ENCODE assay signal across 1 cellular context in the genomic region with DNA sequence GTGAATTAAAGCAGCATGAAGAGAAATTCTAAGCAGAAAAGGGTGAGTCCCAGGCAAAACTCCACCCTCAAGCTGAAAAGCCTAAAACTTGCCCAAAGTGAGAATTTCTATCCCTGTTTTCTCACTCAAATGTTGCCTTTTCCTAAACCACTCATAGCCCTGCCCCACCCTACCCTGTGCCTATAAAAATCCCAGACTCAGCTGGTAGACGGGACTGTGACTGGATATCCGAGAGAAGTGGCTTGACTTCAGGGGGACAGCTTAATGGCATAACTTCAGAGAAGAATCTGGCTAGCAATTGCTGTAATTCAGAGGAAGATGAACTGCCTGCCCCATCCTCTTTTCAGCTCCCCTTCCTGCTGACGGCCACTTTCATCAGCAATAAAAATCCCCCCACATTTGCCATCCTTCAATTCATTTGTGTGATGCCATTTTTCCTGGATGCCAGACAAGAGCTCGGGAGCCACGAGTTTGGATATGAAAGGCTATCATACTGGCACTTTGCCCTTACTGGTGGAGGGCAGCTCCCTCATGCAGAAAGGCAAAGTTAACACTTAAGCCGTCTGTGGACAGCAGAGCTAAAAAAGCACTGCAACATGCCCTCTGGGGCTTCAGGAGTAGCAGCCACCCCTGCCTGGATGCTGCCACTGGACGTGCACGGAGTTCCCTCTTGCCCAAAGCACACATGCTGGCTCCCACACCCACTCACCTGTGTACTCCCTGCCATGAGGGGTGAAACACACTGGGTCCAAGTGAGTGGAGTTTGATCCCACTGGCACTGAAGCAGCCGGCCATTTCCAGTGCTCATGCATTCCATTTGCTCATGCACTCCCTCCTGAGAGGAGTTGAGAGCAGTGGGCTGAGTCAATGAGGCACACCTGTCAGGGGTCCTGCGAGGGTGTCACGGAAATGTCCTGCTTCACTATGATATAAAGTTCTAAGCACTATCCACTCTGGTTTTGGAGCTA.
TF ChIP-seq lines count a peak whose summit lies in the region.

No MANE protein-coding gene starts in this region.

TF ChIP-seq in GM23338, 12 proteins besides CTCF, POLR2A, EP300 and RAD21 (continued from another document):
- TF ChIP-seq, protein P1, sequence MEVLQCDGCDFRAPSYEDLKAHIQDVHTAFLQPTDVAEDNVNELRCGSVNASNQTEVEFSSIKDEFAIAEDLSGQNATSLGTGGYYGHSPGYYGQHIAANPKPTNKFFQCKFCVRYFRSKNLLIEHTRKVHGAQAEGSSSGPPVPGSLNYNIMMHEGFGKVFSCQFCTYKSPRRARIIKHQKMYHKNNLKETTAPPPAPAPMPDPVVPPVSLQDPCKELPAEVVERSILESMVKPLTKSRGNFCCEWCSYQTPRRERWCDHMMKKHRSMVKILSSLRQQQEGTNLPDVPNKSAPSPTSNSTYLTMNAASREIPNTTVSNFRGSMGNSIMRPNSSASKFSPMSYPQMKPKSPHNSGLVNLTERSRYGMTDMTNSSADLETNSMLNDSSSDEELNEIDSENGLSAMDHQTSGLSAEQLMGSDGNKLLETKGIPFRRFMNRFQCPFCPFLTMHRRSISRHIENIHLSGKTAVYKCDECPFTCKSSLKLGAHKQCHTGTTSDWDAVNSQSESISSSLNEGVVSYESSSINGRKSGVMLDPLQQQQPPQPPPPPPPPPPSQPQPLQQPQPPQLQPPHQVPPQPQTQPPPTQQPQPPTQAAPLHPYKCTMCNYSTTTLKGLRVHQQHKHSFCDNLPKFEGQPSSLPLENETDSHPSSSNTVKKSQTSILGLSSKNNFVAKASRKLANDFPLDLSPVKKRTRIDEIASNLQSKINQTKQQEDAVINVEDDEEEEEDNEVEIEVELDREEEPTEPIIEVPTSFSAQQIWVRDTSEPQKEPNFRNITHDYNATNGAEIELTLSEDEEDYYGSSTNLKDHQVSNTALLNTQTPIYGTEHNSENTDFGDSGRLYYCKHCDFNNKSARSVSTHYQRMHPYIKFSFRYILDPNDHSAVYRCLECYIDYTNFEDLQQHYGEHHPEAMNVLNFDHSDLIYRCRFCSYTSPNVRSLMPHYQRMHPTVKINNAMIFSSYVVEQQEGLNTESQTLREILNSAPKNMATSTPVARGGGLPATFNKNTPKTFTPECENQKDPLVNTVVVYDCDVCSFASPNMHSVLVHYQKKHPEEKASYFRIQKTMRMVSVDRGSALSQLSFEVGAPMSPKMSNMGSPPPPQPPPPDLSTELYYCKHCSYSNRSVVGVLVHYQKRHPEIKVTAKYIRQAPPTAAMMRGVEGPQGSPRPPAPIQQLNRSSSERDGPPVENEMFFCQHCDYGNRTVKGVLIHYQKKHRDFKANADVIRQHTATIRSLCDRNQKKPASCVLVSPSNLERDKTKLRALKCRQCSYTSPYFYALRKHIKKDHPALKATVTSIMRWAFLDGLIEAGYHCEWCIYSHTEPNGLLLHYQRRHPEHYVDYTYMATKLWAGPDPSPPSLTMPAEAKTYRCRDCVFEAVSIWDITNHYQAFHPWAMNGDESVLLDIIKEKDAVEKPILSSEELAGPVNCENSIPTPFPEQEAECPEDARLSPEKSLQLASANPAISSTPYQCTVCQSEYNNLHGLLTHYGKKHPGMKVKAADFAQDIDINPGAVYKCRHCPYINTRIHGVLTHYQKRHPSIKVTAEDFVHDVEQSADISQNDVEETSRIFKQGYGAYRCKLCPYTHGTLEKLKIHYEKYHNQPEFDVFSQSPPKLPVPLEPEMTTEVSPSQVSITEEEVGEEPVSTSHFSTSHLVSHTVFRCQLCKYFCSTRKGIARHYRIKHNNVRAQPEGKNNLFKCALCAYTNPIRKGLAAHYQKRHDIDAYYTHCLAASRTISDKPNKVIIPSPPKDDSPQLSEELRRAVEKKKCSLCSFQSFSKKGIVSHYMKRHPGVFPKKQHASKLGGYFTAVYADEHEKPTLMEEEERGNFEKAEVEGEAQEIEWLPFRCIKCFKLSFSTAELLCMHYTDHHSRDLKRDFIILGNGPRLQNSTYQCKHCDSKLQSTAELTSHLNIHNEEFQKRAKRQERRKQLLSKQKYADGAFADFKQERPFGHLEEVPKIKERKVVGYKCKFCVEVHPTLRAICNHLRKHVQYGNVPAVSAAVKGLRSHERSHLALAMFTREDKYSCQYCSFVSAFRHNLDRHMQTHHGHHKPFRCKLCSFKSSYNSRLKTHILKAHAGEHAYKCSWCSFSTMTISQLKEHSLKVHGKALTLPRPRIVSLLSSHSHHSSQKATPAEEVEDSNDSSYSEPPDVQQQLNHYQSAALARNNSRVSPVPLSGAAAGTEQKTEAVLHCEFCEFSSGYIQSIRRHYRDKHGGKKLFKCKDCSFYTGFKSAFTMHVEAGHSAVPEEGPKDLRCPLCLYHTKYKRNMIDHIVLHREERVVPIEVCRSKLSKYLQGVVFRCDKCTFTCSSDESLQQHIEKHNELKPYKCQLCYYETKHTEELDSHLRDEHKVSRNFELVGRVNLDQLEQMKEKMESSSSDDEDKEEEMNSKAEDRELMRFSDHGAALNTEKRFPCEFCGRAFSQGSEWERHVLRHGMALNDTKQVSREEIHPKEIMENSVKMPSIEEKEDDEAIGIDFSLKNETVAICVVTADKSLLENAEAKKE (CRISPR knock-in tag; IDR thresholded peaks at IDR 0.05), result no peak
- TF ChIP-seq ZNF331 (CRISPR knock-in tag; IDR thresholded peaks at IDR 0.05; ENCODE audit: low read depth), result no peak
- TF ChIP-seq ZNF114 (CRISPR knock-in tag; IDR thresholded peaks at IDR 0.05), result no peak
- no peak for TF ChIP-seq POLR2AphosphoS5 (IDR thresholded peaks at IDR 0.05; ENCODE audit: low read depth)
- no peak for TF ChIP-seq STAT1 (IDR thresholded peaks at IDR 0.05; ENCODE audit: unreplicated experiment)
- TF ChIP-seq, protein P2, sequence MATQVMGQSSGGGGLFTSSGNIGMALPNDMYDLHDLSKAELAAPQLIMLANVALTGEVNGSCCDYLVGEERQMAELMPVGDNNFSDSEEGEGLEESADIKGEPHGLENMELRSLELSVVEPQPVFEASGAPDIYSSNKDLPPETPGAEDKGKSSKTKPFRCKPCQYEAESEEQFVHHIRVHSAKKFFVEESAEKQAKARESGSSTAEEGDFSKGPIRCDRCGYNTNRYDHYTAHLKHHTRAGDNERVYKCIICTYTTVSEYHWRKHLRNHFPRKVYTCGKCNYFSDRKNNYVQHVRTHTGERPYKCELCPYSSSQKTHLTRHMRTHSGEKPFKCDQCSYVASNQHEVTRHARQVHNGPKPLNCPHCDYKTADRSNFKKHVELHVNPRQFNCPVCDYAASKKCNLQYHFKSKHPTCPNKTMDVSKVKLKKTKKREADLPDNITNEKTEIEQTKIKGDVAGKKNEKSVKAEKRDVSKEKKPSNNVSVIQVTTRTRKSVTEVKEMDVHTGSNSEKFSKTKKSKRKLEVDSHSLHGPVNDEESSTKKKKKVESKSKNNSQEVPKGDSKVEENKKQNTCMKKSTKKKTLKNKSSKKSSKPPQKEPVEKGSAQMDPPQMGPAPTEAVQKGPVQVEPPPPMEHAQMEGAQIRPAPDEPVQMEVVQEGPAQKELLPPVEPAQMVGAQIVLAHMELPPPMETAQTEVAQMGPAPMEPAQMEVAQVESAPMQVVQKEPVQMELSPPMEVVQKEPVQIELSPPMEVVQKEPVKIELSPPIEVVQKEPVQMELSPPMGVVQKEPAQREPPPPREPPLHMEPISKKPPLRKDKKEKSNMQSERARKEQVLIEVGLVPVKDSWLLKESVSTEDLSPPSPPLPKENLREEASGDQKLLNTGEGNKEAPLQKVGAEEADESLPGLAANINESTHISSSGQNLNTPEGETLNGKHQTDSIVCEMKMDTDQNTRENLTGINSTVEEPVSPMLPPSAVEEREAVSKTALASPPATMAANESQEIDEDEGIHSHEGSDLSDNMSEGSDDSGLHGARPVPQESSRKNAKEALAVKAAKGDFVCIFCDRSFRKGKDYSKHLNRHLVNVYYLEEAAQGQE (IDR thresholded peaks at IDR 0.05; ENCODE audit: unreplicated experiment), result no peak
- no peak for TF ChIP-seq NANOG (IDR thresholded peaks at IDR 0.05; ENCODE audit: borderline replicate concordance)
